In genomic region chr11:48127521-48128183, GRCh38 we compare ENCODE assay signal across 22 cellular contexts.
"Had no signal": no experiment of that assay in that cellular context is flagged by ENCODE, and none has a peak within 500 bp of the region (broad histone marks: within the 10 kb centered on the region; RNA-seq: fewer than 3 reads in every experiment).

No MANE protein-coding gene starts in this region.

- H3K9me3 Mint-ChIP-seq: activated CD4-positive, alpha-beta memory T cell treated with anti-CD3 and anti-CD28 coated beads for 36 hours; activated naive CD4-positive, alpha-beta T cell treated with anti-CD3 and anti-CD28 coated beads, Interleukin-2, amount 50 U/mL, for 72 hours; activated T-helper 1 cell treated with anti-CD3 and anti-CD28 coated beads, Interleukin-12 subunit alpha, Interleukin-12 subunit beta, Interleukin-2, Interleukin-4 antibody, amounts not matched to agents 30 ng/mL and 10 ng/mL and 1 ng/mL, durations not matched to agents 14 hours and 24 hours and 36 hours; brain; dendritic cell treated with granulocyte-macrophage colony-stimulating factor and Interleukin-4, amounts not matched to agents 40 ng/mL and 50 ng/mL, for 4 days; mesothelial cell of epicardium; natural killer cell; WTC11 had no signal

- DNase-seq: activated CD4-positive, alpha-beta memory T cell treated with anti-CD3 and anti-CD28 coated beads for 36 hours; activated CD4-positive, alpha-beta T cell treated with anti-CD3 and anti-CD28 coated beads for 4 hours; activated T-cell treated with anti-CD3 and anti-CD28 coated beads for 4 hours; aorta; effector CD4-positive, alpha-beta T cell; erythroblast; foreskin keratinocyte; natural killer cell; ovary; stimulated activated CD4-positive, alpha-beta T cell treated with anti-CD3 and anti-CD28 coated beads, Interleukin-12 subunit alpha, Interleukin-12 subunit beta, amount 100 ng/mL, for 4 hours; stomach; T1000; transverse colon had no signal

- H3K9me3 ChIP-seq: ovary, stomach, suprapubic skin, transverse colon, vagina had no signal

- H3K27me3 Mint-ChIP-seq: activated CD4-positive, alpha-beta memory T cell treated with anti-CD3 and anti-CD28 coated beads for 36 hours; brain; dendritic cell treated with granulocyte-macrophage colony-stimulating factor and Interleukin-4, amounts not matched to agents 40 ng/mL and 50 ng/mL, for 4 days had no signal

- H3K27ac Mint-ChIP-seq: activated CD4-positive, alpha-beta memory T cell treated with anti-CD3 and anti-CD28 coated beads for 36 hours; activated T-helper 1 cell treated with anti-CD3 and anti-CD28 coated beads, Interleukin-12 subunit alpha, Interleukin-12 subunit beta, Interleukin-2, Interleukin-4 antibody, amounts not matched to agents 30 ng/mL and 10 ng/mL and 1 ng/mL, durations not matched to agents 14 hours and 24 hours and 36 hours; brain; dendritic cell treated with granulocyte-macrophage colony-stimulating factor and Interleukin-4, amounts not matched to agents 40 ng/mL and 50 ng/mL, for 4 days; mesothelial cell of epicardium; WTC11 had no signal

- H3K36me3 ChIP-seq: ovary had no signal

- H3K4me1 Mint-ChIP-seq: brain had no signal

- H3K27me3 ChIP-seq: foreskin keratinocyte, hepatocyte, ovary, stomach, suprapubic skin, transverse colon, vagina had no signal

- H3K4me3 Mint-ChIP-seq: activated CD4-positive, alpha-beta memory T cell treated with anti-CD3 and anti-CD28 coated beads for 36 hours; activated T-helper 1 cell treated with anti-CD3 and anti-CD28 coated beads, Interleukin-12 subunit alpha, Interleukin-12 subunit beta, Interleukin-2, Interleukin-4 antibody, amounts not matched to agents 30 ng/mL and 10 ng/mL and 1 ng/mL, durations not matched to agents 14 hours and 24 hours and 36 hours; brain; dendritic cell treated with granulocyte-macrophage colony-stimulating factor and Interleukin-4, amounts not matched to agents 40 ng/mL and 50 ng/mL, for 4 days; mesothelial cell of epicardium; natural killer cell; WTC11 had no signal

- ATAC-seq: activated naive CD4-positive, alpha-beta T cell treated with anti-CD3 and anti-CD28 coated beads, Interleukin-2, amount 50 U/mL, for 72 hours; foreskin keratinocyte; natural killer cell; WTC11 had no signal

- H3K4me1 ChIP-seq: foreskin keratinocyte, stomach, suprapubic skin, transverse colon, vagina had no signal

- H3K27ac ChIP-seq: foreskin keratinocyte, hepatocyte, ovary, stomach, suprapubic skin, transverse colon, vagina had no signal

- H3K4me3 ChIP-seq: hepatocyte, ovary, stomach, suprapubic skin, transverse colon, vagina had no signal
